In genomic region chr10:97020452-97021400, GRCh38 we compare ENCODE assay signal across 15 cellular contexts.
DNase-seq lines count a peak whose midpoint lies in the region; ATAC-seq, FAIRE-seq and TF ChIP-seq lines count a peak whose summit lies in the region.
"Had no signal": no experiment of that assay in that cellular context is flagged by ENCODE, and none has a peak within 500 bp of the region (broad histone marks: within the 10 kb centered on the region; RNA-seq: fewer than 3 reads in every experiment).

No MANE protein-coding gene starts in this region.

- H3K9me3 ChIP-seq in small intestine (ENCODE audit: control insufficient read depth, low read depth): no peaks in the 10 kb centered on the region

- WGBS in small intestine, 3 donors: 53 to 62% (median 60%) methylated on average over 25 of the region's 25 CpGs

- H3K4me3 Mint-ChIP-seq in neural crest cell: no peak overlapping the region
- H3K4me3 Mint-ChIP-seq: activated CD8-positive, alpha-beta T cell treated with anti-CD3 and anti-CD28 coated beads, Interleukin-2, amount 10 ng/mL, durations not matched to agents 7 days and 5 days; naive thymus-derived CD8-positive, alpha-beta T cell; T-cell had no signal

- H3K27ac Mint-ChIP-seq in neural crest cell (ENCODE audit: unreplicated experiment): peak overlapping the region; percentile 19
- H3K27ac Mint-ChIP-seq: activated CD8-positive, alpha-beta T cell treated with anti-CD3 and anti-CD28 coated beads, Interleukin-2, amount 10 ng/mL, durations not matched to agents 7 days and 5 days; naive thymus-derived CD8-positive, alpha-beta T cell; T-cell had no signal

- no peak for ATAC-seq in HG02588 (IDR thresholded peaks at IDR 0.05; ENCODE audit: unreplicated experiment)
- ATAC-seq: activated CD8-positive, alpha-beta T cell treated with anti-CD3 and anti-CD28 coated beads, Interleukin-2, amount 10 ng/mL, durations not matched to agents 7 days and 5 days; naive thymus-derived CD8-positive, alpha-beta T cell; T-cell had no signal

- TF ChIP-seq CTCF in neural crest cell (conservative IDR thresholded peaks at IDR 0.05): no peak

- H3K27ac ChIP-seq in small intestine (ENCODE audit: low read depth in 1 of 2, low read length in 1 of 2): no peak overlapping the region

- DNase-seq in Ammon's horn (ENCODE audit: low spot score): peak; percentile 56
- DNase-seq in NCI-H526 treated with DMSO at 0.1 percent for 48 hours (lab: John Stamatoyannopoulos, UW): peak; percentile 82
- DNase-seq in fibroblast of peridontal ligament (ENCODE audit: extremely low read depth): peak; percentile 30
- peak; percentile 25 for DNase-seq in neural crest cell (ENCODE audit: low read depth, low spot score)
- DNase-seq in small intestine: no peak
- DNase-seq in activated CD8-positive, alpha-beta memory T cell treated with anti-CD3 and anti-CD28 coated beads, Interleukin-2, amount 50 U/mL, for 48 hours: no peak
- no peak for DNase-seq in NCI-H1105 (lab: John Stamatoyannopoulos, UW)
- DNase-seq: activated CD8-positive, alpha-beta T cell treated with anti-CD3 and anti-CD28 coated beads, Interleukin-2, amount 10 ng/mL, durations not matched to agents 7 days and 5 days; AML-193; glutamatergic neuron; naive thymus-derived CD8-positive, alpha-beta T cell; T-cell had no signal

- no peaks in the 10 kb centered on the region for H3K36me3 Mint-ChIP-seq in neural crest cell (ENCODE audit: low read depth)
- H3K36me3 Mint-ChIP-seq: naive thymus-derived CD8-positive, alpha-beta T cell; T-cell had no signal

- H3K4me1 Mint-ChIP-seq in neural crest cell: peaks cover 22% of the 10 kb centered on the region

- no peaks in the 10 kb centered on the region for H3K27me3 ChIP-seq in small intestine (ENCODE audit: control insufficient read depth in 2 of 2, insufficient read depth in 2 of 2, low read length in 2 of 2)

- FAIRE-seq in small intestine (lab: Jason Lieb, UNC): no peak
- FAIRE-seq: bronchial epithelial cell, HTR-8/SVneo had no signal

- peaks cover 0 to 8% of the 10 kb centered on the region in 2 donors for H3K4me1 ChIP-seq in small intestine (ENCODE audit: control insufficient read depth in 2 of 2, insufficient read depth in 1 of 2, low read depth in 1 of 2, low read length in 1 of 2)

- no peaks in the 10 kb centered on the region for H3K36me3 ChIP-seq in small intestine (ENCODE audit: control insufficient read depth in 2 of 2, insufficient read depth in 2 of 2, low read length in 2 of 2)

- peaks cover 65% of the 10 kb centered on the region for H3K27me3 Mint-ChIP-seq in neural crest cell (ENCODE audit: low read depth)
- H3K27me3 Mint-ChIP-seq: naive thymus-derived CD8-positive, alpha-beta T cell; T-cell had no signal

- no peaks in the 10 kb centered on the region for H3K9me3 Mint-ChIP-seq in neural crest cell
- H3K9me3 Mint-ChIP-seq: naive thymus-derived CD8-positive, alpha-beta T cell; T-cell had no signal

- H3K4me3 ChIP-seq in small intestine (ENCODE audit: low read depth in 1 of 2, low read length in 2 of 2): no peak overlapping the region

Comparison
In these comparisons a context has a peak if more than half of its experiments do, and no peak if none do; other contexts are left out.
1. DNase-seq: peak in Ammon's horn (single experiment), NCI-H526 treated with DMSO at 0.1 percent for 48 hours (single experiment), fibroblast of peridontal ligament (single experiment) and neural crest cell (single experiment); none in small intestine (single experiment), activated CD8-positive, alpha-beta memory T cell treated with anti-CD3 and anti-CD28 coated beads, Interleukin-2, amount 50 U/mL, for 48 hours (single experiment) and NCI-H1105 (single experiment).